Comparison of ENCODE assay signal across 20 cellular contexts in the genomic region with DNA sequence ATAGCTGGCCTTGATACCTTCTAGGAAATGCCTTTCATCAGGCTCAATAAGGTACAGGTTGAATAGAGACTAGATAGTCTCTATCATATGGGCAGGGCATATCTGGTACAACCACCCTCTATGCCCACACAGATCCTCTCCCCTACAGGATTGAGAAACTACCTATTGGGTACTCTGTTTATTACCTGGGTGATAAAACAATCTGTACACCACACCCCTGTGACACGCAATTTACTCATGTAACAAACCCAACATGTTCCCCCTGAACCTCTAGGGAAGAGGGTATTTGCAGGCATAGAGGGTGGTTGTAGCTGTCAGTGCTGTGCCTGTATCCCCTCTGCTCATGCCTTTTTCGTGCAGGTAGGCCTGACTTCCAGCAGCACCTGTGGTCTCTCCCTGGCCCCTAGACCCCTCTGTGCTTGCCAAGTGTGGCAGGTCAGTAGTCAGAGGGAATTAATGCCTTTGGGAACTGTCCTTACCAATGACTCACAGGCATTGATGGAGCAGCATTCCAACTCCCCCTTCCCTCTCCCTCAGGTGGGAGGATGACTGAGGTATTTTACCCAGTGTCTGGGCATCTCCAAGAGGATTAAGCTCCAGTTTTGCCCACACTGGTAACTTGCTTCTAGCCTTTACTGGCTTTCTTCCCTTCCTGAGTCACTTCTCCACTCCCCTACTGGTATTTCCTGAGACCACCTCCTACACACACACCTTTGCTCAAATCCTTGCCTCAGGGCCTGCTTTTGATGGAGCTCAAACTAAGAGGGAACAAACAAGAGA. TPM values are rescaled to one million over a fixed set of nuclear protein-coding genes. Genes with fewer than 3 reads are reported as not detected.
DNase-seq lines count a peak whose midpoint lies in the region; ATAC-seq, FAIRE-seq and TF ChIP-seq lines count a peak whose summit lies in the region.
"Had no signal": no experiment of that assay in that cellular context is flagged by ENCODE, and none has a peak within 500 bp of the region (broad histone marks: within the 10 kb centered on the region; RNA-seq: fewer than 3 reads in every experiment).

No MANE protein-coding gene starts in this region.

- peak overlapping the region; percentile 91 for H3K27ac ChIP-seq in mammary epithelial cell (ENCODE audit: insufficient read depth, low read depth, low read length)

- no peak for TF ChIP-seq CTCF in mammary epithelial cell (conservative IDR thresholded peaks at IDR 0.05 in 1 of 2, IDR thresholded peaks at IDR 0.05 in 1 of 2; ENCODE audit: extremely low read depth in 1 of 2, insufficient read depth in 1 of 2, low read depth in 1 of 2, low read length in 2 of 2)
- TF ChIP-seq CTCF in GM10266 (IDR thresholded peaks at IDR 0.05; ENCODE audit: control insufficient read depth, insufficient read depth, low read depth, missing control alignments), result no peak

- intact Hi-C loops in mammary epithelial cell (cut with micrococcal nuclease), result no loop called here

- H3K4me1 ChIP-seq in mammary epithelial cell (ENCODE audit: insufficient read depth, low read length), result peaks cover 22% of the 10 kb centered on the region

- H3K36me3 Mint-ChIP-seq in naive thymus-derived CD8-positive, alpha-beta T cell, result no peaks in the 10 kb centered on the region
- H3K36me3 Mint-ChIP-seq: CD4-positive, CD25-positive, alpha-beta regulatory T cell had no signal

- H3K4me2 ChIP-seq in mammary epithelial cell (ENCODE audit: insufficient read depth, low read depth, low read length), result peak overlapping the region; percentile 63

- CTCF ChIA-PET in mammary epithelial cell (lab: Charles Lee; ENCODE audit: low non-redundant PET), result interaction anchor here (0.6 to 0.7 kb wide), 2 partner anchors 16 to 1342 kb away, joined by 6 to 7 read pairs; no protein-coding TSS in a partner anchor

- no peaks in the 10 kb centered on the region for H3K9me3 Mint-ChIP-seq in naive thymus-derived CD8-positive, alpha-beta T cell
- H3K9me3 Mint-ChIP-seq: CD4-positive, CD25-positive, alpha-beta regulatory T cell had no signal

- no peaks in the 10 kb centered on the region for H4K20me1 ChIP-seq in mammary epithelial cell (ENCODE audit: insufficient read depth, low read length)

- H3K27me3 ChIP-seq in mammary epithelial cell (ENCODE audit: insufficient read depth, low read length), result no peaks in the 10 kb centered on the region

- H3K27ac Mint-ChIP-seq in naive thymus-derived CD8-positive, alpha-beta T cell, result no peak overlapping the region
- H3K27ac Mint-ChIP-seq: CD4-positive, CD25-positive, alpha-beta regulatory T cell had no signal

- H3K4me3 ChIP-seq in mammary epithelial cell (replicated peaks in 1 of 3; ENCODE audit: insufficient read depth in 1 of 3, low read depth in 2 of 3, low read length in 3 of 3), result no peak overlapping the region
- H3K4me3 ChIP-seq: K562 had no signal

- dilution Hi-C loops in mammary epithelial cell (cut with HindIII; ENCODE audit: low sequenced_read_pairs), result no loop called here

- H3K4me1 Mint-ChIP-seq in naive thymus-derived CD8-positive, alpha-beta T cell, result no peaks in the 10 kb centered on the region
- H3K4me1 Mint-ChIP-seq: CD4-positive, CD25-positive, alpha-beta regulatory T cell had no signal

- DNase-seq in NCI-H226 (peak; percentile 3), mammary epithelial cell (peak; percentile 81), iPS-NIHi7 (ENCODE audit: extremely low spot score) (peak; percentile 14), urothelium cell line (ENCODE audit: low spot score) (peak; percentile 5), GM10266 (ENCODE audit: extremely low spot score) (no peak), RPMI8226 (no peak)
- DNase-seq in naive thymus-derived CD8-positive, alpha-beta T cell, result no peak
- DNase-seq: CD4-positive, CD25-positive, alpha-beta regulatory T cell; EL; H7; NCI-H1092 treated with DMSO at 0.1 percent for 48 hours; NCI-H146; NCI-H2029; NCI-H2227 treated with DMSO at 0.1 percent for 48 hours; NCI-H510A treated with DMSO at 0.1 percent for 48 hours; NCI-H774; SHP77 had no signal

- peak overlapping the region; percentile 45 for H2AFZ ChIP-seq in mammary epithelial cell (ENCODE audit: low read depth, low read length)

- peaks cover 0 to 16% (median 9%) of the 10 kb centered on the region in 5 donors for H3K27me3 Mint-ChIP-seq in naive thymus-derived CD8-positive, alpha-beta T cell

- H3K9me3 ChIP-seq in mammary epithelial cell (replicated peaks; ENCODE audit: insufficient read depth, low read length), result no peaks in the 10 kb centered on the region

- FAIRE-seq in urothelium cell line (lab: Jason Lieb, UNC), result no peak
- FAIRE-seq: K562, RCC 7860 had no signal

- ATAC-seq in naive thymus-derived CD8-positive, alpha-beta T cell, result no peak
- ATAC-seq: K562 had no signal

- H3K36me3 ChIP-seq in mammary epithelial cell (ENCODE audit: insufficient read depth, low read length), result no peaks in the 10 kb centered on the region

- peak overlapping the region; percentile 53 for H3K9ac ChIP-seq in mammary epithelial cell (ENCODE audit: insufficient read depth, low read length)

- in situ Hi-C loops in mammary epithelial cell (cut with MboI; ENCODE audit: low sequenced_read_pairs in 2 of 2), result no loop called here

- POLR2A ChIA-PET in naive thymus-derived CD8-positive, alpha-beta T cell (lab: Charles Lee), result no interaction called here

- WGBS in mammary epithelial cell (ENCODE audit: low coverage, missing lambda C conversion rate), result 0% methylated on average over 2 of the region's 2 CpGs

- no TSS peak for BruUV-seq in mammary epithelial cell (replicated peaks; lab: Mats Ljungman, UMichigan)

- H3K79me2 ChIP-seq in mammary epithelial cell (ENCODE audit: insufficient read depth, low read length), result no peaks in the 10 kb centered on the region

- no peak overlapping the region for H3K4me3 Mint-ChIP-seq in naive thymus-derived CD8-positive, alpha-beta T cell
- H3K4me3 Mint-ChIP-seq: CD4-positive, CD25-positive, alpha-beta regulatory T cell had no signal

RNA-seq across cellular contexts. Expression of a gene that starts 18.3 kb away (rescaled TPM):
- total RNA-seq in mammary epithelial cell, result 1 to 10 TPM in 1 of 2 donors, under 1 TPM in 1; 0.16 to 2.0 TPM
- polyA plus RNA-seq in mammary epithelial cell, result 0.56 TPM
- 0.05 TPM for polyA minus RNA-seq in mammary epithelial cell
- not detected for total RNA-seq in naive thymus-derived CD8-positive, alpha-beta T cell
- polyA plus RNA-seq in naive thymus-derived CD8-positive, alpha-beta T cell, result not detected
- total RNA-seq: CD4-positive, CD25-positive, alpha-beta regulatory T cell; OCI-LY7 had no signal
- polyA plus RNA-seq: CD4-positive, CD25-positive, alpha-beta regulatory T cell had no signal

Comparison
In these comparisons a context has a peak if more than half of its experiments do, and no peak if none do; other contexts are left out.
1. DNase-seq: peak in NCI-H226 (single experiment), mammary epithelial cell (single experiment), iPS-NIHi7 (single experiment) and urothelium cell line (single experiment); none in GM10266 (single experiment), naive thymus-derived CD8-positive, alpha-beta T cell (0 of 10) and RPMI8226 (single experiment).